18 cellular contexts compared by ENCODE assay signal in the genomic region with DNA sequence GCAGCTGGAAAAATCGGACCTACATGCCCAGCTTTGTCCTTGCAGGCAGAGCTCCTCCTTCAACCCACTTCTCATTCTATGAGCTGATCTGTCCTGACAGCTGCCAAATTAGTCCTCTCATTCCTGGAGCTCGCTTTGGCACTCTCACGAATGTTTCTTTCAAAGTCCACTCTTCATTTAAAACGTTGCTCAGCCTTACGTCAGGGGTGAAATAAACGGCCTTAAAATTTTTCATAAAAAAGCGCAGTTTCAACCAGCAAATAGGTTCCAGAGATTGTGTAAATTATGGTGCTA.
DNase-seq lines count a peak whose midpoint lies in the region; ATAC-seq and TF ChIP-seq lines count a peak whose summit lies in the region.
"Had no signal": no experiment of that assay in that cellular context is flagged by ENCODE, and none has a peak within 500 bp of the region (broad histone marks: within the 10 kb centered on the region; RNA-seq: fewer than 3 reads in every experiment).

No MANE protein-coding gene starts in this region.

- H3K9me3 ChIP-seq in AG04450 (ENCODE audit: control insufficient read depth, insufficient read depth, low read length): no peaks in the 10 kb centered on the region
- H3K9me3 ChIP-seq in RWPE2 (ENCODE audit: severe bottlenecking): no peaks in the 10 kb centered on the region
- no peaks in the 10 kb centered on the region for H3K9me3 ChIP-seq in esophagus muscularis mucosa
- H3K9me3 ChIP-seq in neural progenitor cell (ENCODE audit: low read depth): no peaks in the 10 kb centered on the region
- no peaks in the 10 kb centered on the region for H3K9me3 ChIP-seq in lower lobe of right lung
- H3K9me3 ChIP-seq in OCI-LY7 (ENCODE audit: low read length): no peaks in the 10 kb centered on the region

- POLR2A ChIA-PET in AG04450 (lab: Yijun Ruan, JAX): interaction anchor here (0.9 to 1.2 kb wide), 2 partner anchors 27 to 35 kb away, joined by 3 to 5 read pairs; no protein-coding TSS in a partner anchor
- POLR2A ChIA-PET in OCI-LY7 (lab: Charles Lee): interaction anchor here (0.6 to 1.2 kb wide), 5 partner anchors 14 to 155 kb away, joined by 3 to 4 read pairs (median 3); no protein-coding TSS in a partner anchor

- H3K27ac Mint-ChIP-seq in neural progenitor cell: no peak overlapping the region
- H3K27ac Mint-ChIP-seq: CD4-positive, alpha-beta memory T cell had no signal

- CTCF ChIA-PET in AG04450 (lab: Charles Lee) (interaction anchor here (0.5 kb wide), 1 partner anchor 233 kb away, joined by 3 read pairs; no protein-coding TSS in a partner anchor), OCI-LY7 (lab: Charles Lee; ENCODE audit: unreplicated experiment) (no interaction called here)

- no peaks in the 10 kb centered on the region for H3K9me2 ChIP-seq in OCI-LY7 (ENCODE audit: insufficient read depth, low read length)

- no peak for TF ChIP-seq EP300 in esophagus muscularis mucosa (IDR thresholded peaks at IDR 0.05)

- no peak overlapping the region for H3K4me3 Mint-ChIP-seq in neural progenitor cell
- H3K4me3 Mint-ChIP-seq: CD4-positive, alpha-beta memory T cell had no signal

- TF ChIP-seq POLR2A in esophagus muscularis mucosa (IDR thresholded peaks at IDR 0.05; ENCODE audit: low read depth): no peak

- H3F3A ChIP-seq in neural progenitor cell (ENCODE audit: low read depth): peaks cover 4% of the 10 kb centered on the region

- H3K27me3 ChIP-seq in AG04450 (ENCODE audit: control insufficient read depth, insufficient read depth, low read length): no peaks in the 10 kb centered on the region
- H3K27me3 ChIP-seq in RWPE2 (ENCODE audit: insufficient read depth, poor library complexity, severe bottlenecking): no peaks in the 10 kb centered on the region
- H3K27me3 ChIP-seq in esophagus muscularis mucosa: no peaks in the 10 kb centered on the region
- H3K27me3 ChIP-seq in neural progenitor cell: peaks cover 7% of the 10 kb centered on the region
- no peaks in the 10 kb centered on the region for H3K27me3 ChIP-seq in lower lobe of right lung (ENCODE audit: low read depth)

- peak; percentile 32 for ATAC-seq in RWPE2 (ENCODE audit: low read depth)
- ATAC-seq in lower lobe of right lung: no peak
- ATAC-seq: naive thymus-derived CD8-positive, alpha-beta T cell had no signal

- H3K4me3 ChIP-seq in AG04450 (ENCODE audit: low read depth, low read length) (no peak overlapping the region), RWPE2 (ENCODE audit: severe bottlenecking) (no peak overlapping the region), esophagus muscularis mucosa (no peak overlapping the region), neural progenitor cell (no peak overlapping the region), lower lobe of right lung (no peak overlapping the region), OCI-LY7 (ENCODE audit: low read depth, low read length, poor library complexity, severe bottlenecking) (no peak overlapping the region)

- WGBS in esophagus muscularis mucosa: 78% methylated on average over 7 of the region's 7 CpGs

- peaks cover 57% of the 10 kb centered on the region for H3K4me1 ChIP-seq in RWPE2 (ENCODE audit: insufficient read depth, poor library complexity, severe bottlenecking)
- peaks cover 21 to 58% (median 52%) of the 10 kb centered on the region in 4 donors for H3K4me1 ChIP-seq in esophagus muscularis mucosa
- H3K4me1 ChIP-seq in neural progenitor cell: peaks cover 35% of the 10 kb centered on the region
- H3K4me1 ChIP-seq in lower lobe of right lung: peaks cover 17% of the 10 kb centered on the region
- H3K4me1 ChIP-seq in OCI-LY7 (ENCODE audit: insufficient read depth, low read length, poor library complexity, severe bottlenecking): peaks cover 34% of the 10 kb centered on the region

- H3K9me3 Mint-ChIP-seq in neural progenitor cell: no peaks in the 10 kb centered on the region
- H3K9me3 Mint-ChIP-seq: CD4-positive, alpha-beta memory T cell; naive thymus-derived CD8-positive, alpha-beta T cell had no signal

- intact Hi-C loops in esophagus muscularis mucosa (cut with DNase I) (no loop called here), lower lobe of right lung (cut with DNase I) (no loop called here), OCI-LY7 (cut with micrococcal nuclease; ENCODE audit: unreplicated experiment) (no loop called here)

- H3K27ac ChIP-seq in AG04450 (ENCODE audit: low read depth, low read length) (peak overlapping the region; percentile 89), RWPE2 (ENCODE audit: poor library complexity, severe bottlenecking) (peak overlapping the region; percentile 94), esophagus muscularis mucosa (replicated peaks in 1 of 4) (peak overlapping the region; percentile 65 to 81 (median 74)), neural progenitor cell (no peak overlapping the region), lower lobe of right lung (no peak overlapping the region), OCI-LY7 (ENCODE audit: low read depth, low read length, poor library complexity, severe bottlenecking) (no peak overlapping the region)

- H3K79me2 ChIP-seq in neural progenitor cell (ENCODE audit: low read depth): no peaks in the 10 kb centered on the region
- no peaks in the 10 kb centered on the region for H3K79me2 ChIP-seq in OCI-LY7 (ENCODE audit: insufficient read depth, low read depth, low read length)

- DNase-seq in AG04450 (ENCODE audit: low read depth, low spot score) (no peak), RWPE2 (ENCODE audit: low spot score) (no peak), esophagus muscularis mucosa (ENCODE audit: extremely low spot score) (no peak), neural progenitor cell (ENCODE audit: low spot score) (peak; percentile 54), lower lobe of right lung (no peak), OCI-LY7 (ENCODE audit: low spot score) (no peak), T-helper 1 cell (no peak), NCI-H510A treated with DMSO at 0.1 percent for 48 hours (lab: John Stamatoyannopoulos, UW) (no peak)
- DNase-seq: CD4-positive, alpha-beta memory T cell; DMS53; effector CD4-positive, alpha-beta T cell; MV-4-11; NCI-H187; NCI-H2227 treated with DMSO at 0.1 percent for 48 hours; posterior cingulate gyrus; small intestine; stimulated activated CD4-positive, alpha-beta T cell treated with anti-CD3 and anti-CD28 coated beads, Interleukin-4, amount 100 ng/mL, for 24 hours had no signal

- H3K36me3 Mint-ChIP-seq in neural progenitor cell: no peaks in the 10 kb centered on the region
- H3K36me3 Mint-ChIP-seq: CD4-positive, alpha-beta memory T cell had no signal

- H4K20me1 ChIP-seq in neural progenitor cell (ENCODE audit: low read depth): no peaks in the 10 kb centered on the region
- no peaks in the 10 kb centered on the region for H4K20me1 ChIP-seq in OCI-LY7 (ENCODE audit: insufficient read depth, low read length)

- H3K9ac ChIP-seq in neural progenitor cell: no peak overlapping the region

- TF ChIP-seq CTCF in AG04450 (IDR thresholded peaks at IDR 0.05; ENCODE audit: low read depth, low read length): no peak
- no peak for TF ChIP-seq CTCF in RWPE2 (IDR thresholded peaks at IDR 0.05; ENCODE audit: poor library complexity, severe bottlenecking)
- no peak for TF ChIP-seq CTCF in esophagus muscularis mucosa (IDR thresholded peaks at IDR 0.05)
- TF ChIP-seq CTCF in neural progenitor cell (IDR thresholded peaks at IDR 0.05): no peak
- no peak for TF ChIP-seq CTCF in lower lobe of right lung (IDR thresholded peaks at IDR 0.05)
- TF ChIP-seq CTCF in OCI-LY7 (conservative IDR thresholded peaks at IDR 0.05; ENCODE audit: low read length): no peak

- H3K4me1 Mint-ChIP-seq in neural progenitor cell: peaks cover 15% of the 10 kb centered on the region

- H3K27me3 Mint-ChIP-seq in neural progenitor cell (ENCODE audit: insufficient read depth, low read depth): peaks cover 7% of the 10 kb centered on the region
- H3K27me3 Mint-ChIP-seq: naive thymus-derived CD8-positive, alpha-beta T cell had no signal

- BruUV-seq in OCI-LY7 (replicated peaks; lab: Mats Ljungman, UMichigan): no TSS peak

- peak overlapping the region; percentile 24 for H3K4me2 ChIP-seq in neural progenitor cell
- H3K4me2 ChIP-seq in OCI-LY7 (ENCODE audit: low read length): no peak overlapping the region

- H2AFZ ChIP-seq in neural progenitor cell (replicated peaks) (no peak overlapping the region), OCI-LY7 (ENCODE audit: low read length) (no peak overlapping the region)

- H3K36me3 ChIP-seq in RWPE2 (ENCODE audit: low read depth) (no peaks in the 10 kb centered on the region), esophagus muscularis mucosa (no peaks in the 10 kb centered on the region), neural progenitor cell (no peaks in the 10 kb centered on the region), lower lobe of right lung (no peaks in the 10 kb centered on the region), OCI-LY7 (ENCODE audit: insufficient read depth, low read length) (no peaks in the 10 kb centered on the region)

Comparison
In these comparisons a context has a peak if more than half of its experiments do, and no peak if none do; other contexts are left out.
1. H3K27ac ChIP-seq: peak in AG04450 (single experiment), RWPE2 (single experiment) and esophagus muscularis mucosa (4 of 4); none in neural progenitor cell (single experiment), lower lobe of right lung (single experiment) and OCI-LY7 (single experiment).